ENCODE assay signal across 17 cellular contexts in genomic region chr20:32980131-32980941, GRCh38. TPM values are rescaled to one million over a fixed set of nuclear protein-coding genes. Genes with fewer than 3 reads are reported as not detected.
DNase-seq lines count a peak whose midpoint lies in the region; ATAC-seq, FAIRE-seq and TF ChIP-seq lines count a peak whose summit lies in the region.
"Had no signal": no experiment of that assay in that cellular context is flagged by ENCODE, and none has a peak within 500 bp of the region (broad histone marks: within the 10 kb centered on the region; RNA-seq: fewer than 3 reads in every experiment).

No MANE protein-coding gene starts in this region.

- no peak for TF ChIP-seq CTCF in spleen (IDR thresholded peaks at IDR 0.05 in 8 of 11, conservative IDR thresholded peaks at IDR 0.05 in 3 of 11)

- intact Hi-C loops in spleen (cut with DNase I; ENCODE audit: low total_unique reads), result no loop called here

- CTCF ChIA-PET in T-cell (lab: Charles Lee), result no interaction called here

- H3K4me1 Mint-ChIP-seq in activated T-cell treated with anti-CD3 and anti-CD28 coated beads, Interleukin-2, amount 50 U/mL, for 24 hours (ENCODE audit: low read depth), result peaks cover 19% of the 10 kb centered on the region
- peaks cover 6 to 47% (median 33%) of the 10 kb centered on the region in 3 donors for H3K4me1 Mint-ChIP-seq in T-cell

- H3K27ac ChIP-seq in layer of hippocampus (ENCODE audit: low read depth, low read length), result peak overlapping the region; percentile 94
- no peak overlapping the region for H3K27ac ChIP-seq in spleen
- H3K27ac ChIP-seq: colonic mucosa, neutrophil, suprapubic skin had no signal

- ATAC-seq in T-cell (replicated peaks in 1 of 4) (no peak), HG03280 (IDR thresholded peaks at IDR 0.05; ENCODE audit: unreplicated experiment) (no peak), HG02610 (IDR thresholded peaks at IDR 0.05; ENCODE audit: unreplicated experiment) (no peak)
- ATAC-seq: activated CD4-positive, CD25-positive, alpha-beta regulatory T cell treated with anti-CD3 and anti-CD28 coated beads, Interleukin-2, amount 50 U/mL, for 24 hours had no signal

- POLR2A ChIA-PET in T-cell (lab: Charles Lee), result no interaction called here

- H3K9me3 Mint-ChIP-seq in activated T-cell treated with anti-CD3 and anti-CD28 coated beads, Interleukin-2, amount 50 U/mL, for 24 hours, result peaks cover 15% of the 10 kb centered on the region
- H3K9me3 Mint-ChIP-seq in T-cell, result peaks cover 0 to 7% (median 2%) of the 10 kb centered on the region in 3 donors

- FAIRE-seq in GM12891 (lab: Jason Lieb, UNC), result no peak

- H3K27ac Mint-ChIP-seq in activated T-cell treated with anti-CD3 and anti-CD28 coated beads, Interleukin-2, amount 50 U/mL, for 24 hours, result no peak overlapping the region
- peak overlapping the region; percentile 54 to 57 for H3K27ac Mint-ChIP-seq in T-cell

- no peak overlapping the region for H3K4me3 ChIP-seq in spleen
- H3K4me3 ChIP-seq: colonic mucosa, suprapubic skin had no signal

- no peaks in the 10 kb centered on the region for H3K27me3 Mint-ChIP-seq in activated T-cell treated with anti-CD3 and anti-CD28 coated beads, Interleukin-2, amount 50 U/mL, for 24 hours
- H3K27me3 Mint-ChIP-seq in T-cell, result no peaks in the 10 kb centered on the region

- H3K4me1 ChIP-seq in spleen, result no peaks in the 10 kb centered on the region
- H3K4me1 ChIP-seq: colonic mucosa, suprapubic skin had no signal

- no peaks in the 10 kb centered on the region for H3K36me3 Mint-ChIP-seq in activated T-cell treated with anti-CD3 and anti-CD28 coated beads, Interleukin-2, amount 50 U/mL, for 24 hours (ENCODE audit: low read depth)
- H3K36me3 Mint-ChIP-seq in T-cell, result peaks cover 3% of the 10 kb centered on the region

- peak; percentile 17 for DNase-seq in activated T-cell treated with anti-CD3 and anti-CD28 coated beads, Interleukin-2, amount 50 U/mL, for 24 hours
- DNase-seq in activated T-cell treated with anti-CD3 and anti-CD28 coated beads for 4 hours, result no peak
- no peak for DNase-seq in T-cell
- peak; percentile 61 for DNase-seq in spleen
- DNase-seq in GM12891 (ENCODE audit: insufficient read length, low spot score), result no peak
- DNase-seq: activated CD8-positive, alpha-beta memory T cell treated with anti-CD3 and anti-CD28 coated beads, Interleukin-2, amount 50 U/mL, for 48 hours; colonic mucosa; erythroblast; NCI-H226; OCI-M1 had no signal

- H3K4me3 Mint-ChIP-seq in activated T-cell treated with anti-CD3 and anti-CD28 coated beads, Interleukin-2, amount 50 U/mL, for 24 hours, result no peak overlapping the region
- H3K4me3 Mint-ChIP-seq in T-cell, result no peak overlapping the region

- peaks cover 0 to 15% (median 0%) of the 10 kb centered on the region in 8 donors for H3K9me3 ChIP-seq in spleen
- H3K9me3 ChIP-seq: colonic mucosa, neutrophil, suprapubic skin had no signal

- no peaks in the 10 kb centered on the region for H3K36me3 ChIP-seq in spleen
- H3K36me3 ChIP-seq: colonic mucosa, neutrophil, suprapubic skin had no signal

- H3K27me3 ChIP-seq in layer of hippocampus (ENCODE audit: control insufficient read depth, insufficient read depth, low read length) (no peaks in the 10 kb centered on the region), spleen (replicated peaks in 1 of 7) (no peaks in the 10 kb centered on the region)
- H3K27me3 ChIP-seq: colonic mucosa, neutrophil had no signal

- no peak for TF ChIP-seq POLR2A in spleen (IDR thresholded peaks at IDR 0.05)
- TF ChIP-seq POLR2A in GM12891 (IDR thresholded peaks at IDR 0.05; ENCODE audit: low read depth, low read length), result no peak

- 86 to 95% (median 91%) methylated on average over 13 to 19 of the region's 19 CpGs for WGBS in spleen, 5 donors

TF ChIP-seq in GM12891, 5 proteins besides CTCF, POLR2A, EP300 and RAD21:
- no peak for TF ChIP-seq TAF1 (IDR thresholded peaks at IDR 0.05; ENCODE audit: low read depth, low read length)
- TF ChIP-seq POLR2AphosphoS5 (IDR thresholded peaks at IDR 0.05; ENCODE audit: low read depth, low read length), result no peak
- no peak for TF ChIP-seq PAX5 (IDR thresholded peaks at IDR 0.05; ENCODE audit: insufficient read depth, low read length, severe bottlenecking)
- no peak for TF ChIP-seq SPI1 (IDR thresholded peaks at IDR 0.05; ENCODE audit: low read depth, low read length)
- no peak for TF ChIP-seq POU2F2 (IDR thresholded peaks at IDR 0.05; ENCODE audit: low read depth, low read length)

RNA-seq across cellular contexts. Expression of gene SUN5, which starts 23.9 kb away (rescaled TPM):
- not detected for total RNA-seq in T-cell
- total RNA-seq in spleen, result not detected
- polyA plus RNA-seq in spleen, result not detected
- polyA plus RNA-seq in GM12891 (2012; ENCODE audit: low read depth, missing spikeins), result not detected
- total RNA-seq: colonic mucosa, liver, suprapubic skin had no signal
- polyA plus RNA-seq: liver had no signal

RNA-seq across cellular contexts. Expression of gene BPIFB2, which starts 27.2 kb away (rescaled TPM):
- total RNA-seq in T-cell, result under 1 TPM in 3 of 5 donors, not detected in 2; 0.16 to 0.29 (median 0.22) TPM
- not detected for total RNA-seq in spleen
- polyA plus RNA-seq in spleen, result not detected
- not detected for polyA plus RNA-seq in GM12891 (2012; ENCODE audit: low read depth, missing spikeins)
- total RNA-seq: suprapubic skin had no signal

RNA-seq across cellular contexts. Expression of gene BPIFB6, which starts 51.1 kb away (rescaled TPM):
- not detected for total RNA-seq in T-cell
- not detected for total RNA-seq in spleen
- not detected for polyA plus RNA-seq in spleen
- not detected for polyA plus RNA-seq in GM12891 (2012; ENCODE audit: low read depth, missing spikeins)
- total RNA-seq: colonic mucosa, liver, suprapubic skin had no signal
- polyA plus RNA-seq: liver had no signal

Comparison
In these comparisons a context has a peak if more than half of its experiments do, and no peak if none do; other contexts are left out.
1. DNase-seq: peak in activated T-cell treated with anti-CD3 and anti-CD28 coated beads, Interleukin-2, amount 50 U/mL, for 24 hours (single experiment) and spleen (single experiment); none in activated T-cell treated with anti-CD3 and anti-CD28 coated beads for 4 hours (single experiment), T-cell (0 of 34) and GM12891 (single experiment).